36 cellular contexts compared by ENCODE assay signal in the genomic region with DNA sequence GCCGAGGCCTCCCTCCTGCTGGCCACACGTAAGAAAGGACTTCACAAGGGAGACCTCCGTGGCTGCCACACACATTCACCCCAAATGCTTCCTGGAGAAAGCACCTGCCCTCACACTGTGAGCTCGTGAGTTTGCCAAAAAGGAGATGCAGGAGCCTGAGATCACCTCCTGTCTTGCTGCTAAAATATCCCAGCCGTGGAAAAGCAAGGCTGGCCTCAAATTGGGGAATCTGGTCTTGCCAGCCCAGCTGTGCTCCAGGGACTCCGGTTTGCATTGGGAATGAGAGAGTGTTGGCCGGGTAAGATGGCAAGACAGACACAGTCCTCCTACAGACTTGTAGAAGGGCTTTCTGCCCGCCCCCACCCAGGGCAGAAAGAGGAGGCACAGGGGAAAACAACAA. TPM values are rescaled to one million over a fixed set of nuclear protein-coding genes. Genes with fewer than 3 reads are reported as not detected.
"Had no signal": no experiment of that assay in that cellular context is flagged by ENCODE, and none has a peak within 500 bp of the region (broad histone marks: within the 10 kb centered on the region; RNA-seq: fewer than 3 reads in every experiment).

No MANE protein-coding gene starts in this region.

- ATAC-seq: activated CD4-positive, alpha-beta T cell treated with anti-CD3 and anti-CD28 coated beads for 36 hours; activated CD8-positive, alpha-beta memory T cell treated with anti-CD3 and anti-CD28 coated beads, Interleukin-2, amount 10 ng/mL, durations not matched to agents 7 days and 5 days; activated CD8-positive, alpha-beta T cell treated with anti-CD3 and anti-CD28 coated beads, Interleukin-2, amount 10 ng/mL, durations not matched to agents 7 days and 5 days; activated T-cell treated with anti-CD3 and anti-CD28 coated beads, Interleukin-2, amount 50 U/mL, for 72 hours; effector memory CD8-positive, alpha-beta T cell; foreskin keratinocyte; gastrocnemius medialis; heart right ventricle; T-helper 17 cell had no signal

- H3K9me3 ChIP-seq: breast epithelium, esophagus muscularis mucosa, gastrocnemius medialis, heart right ventricle had no signal

- H3K4me3 Mint-ChIP-seq: activated B cell treated with CpG ODN at 0.5 μM for 24 hours; activated CD4-positive, alpha-beta memory T cell treated with anti-CD3 and anti-CD28 coated beads for 36 hours; activated CD4-positive, alpha-beta T cell treated with anti-CD3 and anti-CD28 coated beads for 36 hours; activated CD4-positive, alpha-beta T cell treated with anti-CD3 and anti-CD28 coated beads, Interleukin-2, amount 10 ng/mL, durations not matched to agents 24 days and 14 days; activated CD8-positive, alpha-beta memory T cell treated with anti-CD3 and anti-CD28 coated beads, Interleukin-2, amount 10 ng/mL, durations not matched to agents 7 days and 5 days; activated CD8-positive, alpha-beta T cell treated with anti-CD3 and anti-CD28 coated beads, Interleukin-2, amount 10 ng/mL, durations not matched to agents 7 days and 5 days; activated naive CD8-positive, alpha-beta T cell; activated T-cell treated with anti-CD3 and anti-CD28 coated beads, Interleukin-2, amount 50 U/mL, for 72 hours; brain; dendritic cell treated with granulocyte-macrophage colony-stimulating factor and Interleukin-4, amounts not matched to agents 40 ng/mL and 50 ng/mL, for 4 days; effector memory CD8-positive, alpha-beta T cell; T-helper 17 cell; T-helper 2 cell treated with Interferon-gamma antibody and Interleukin-4, amounts not matched to agents 5 μg/mL and 100 μg/mL, for 36 hours had no signal

- H3K4me2 ChIP-seq: hepatocyte had no signal

- H3K27ac ChIP-seq: breast epithelium, cardiac muscle cell, coronary artery, esophagus muscularis mucosa, foreskin keratinocyte, gastrocnemius medialis, heart right ventricle, hepatocyte, WERI-Rb-1 had no signal

- H3K27ac Mint-ChIP-seq: activated B cell treated with CpG ODN at 0.5 μM for 24 hours; activated CD4-positive, alpha-beta memory T cell treated with anti-CD3 and anti-CD28 coated beads for 36 hours; activated CD4-positive, alpha-beta T cell treated with anti-CD3 and anti-CD28 coated beads for 36 hours; activated CD4-positive, alpha-beta T cell treated with anti-CD3 and anti-CD28 coated beads, Interleukin-2, amount 10 ng/mL, durations not matched to agents 24 days and 14 days; activated CD8-positive, alpha-beta memory T cell treated with anti-CD3 and anti-CD28 coated beads, Interleukin-2, amount 10 ng/mL, durations not matched to agents 7 days and 5 days; activated CD8-positive, alpha-beta T cell treated with anti-CD3 and anti-CD28 coated beads, Interleukin-2, amount 10 ng/mL, durations not matched to agents 7 days and 5 days; activated naive CD8-positive, alpha-beta T cell; activated T-cell treated with anti-CD3 and anti-CD28 coated beads, Interleukin-2, amount 50 U/mL, for 72 hours; dendritic cell treated with granulocyte-macrophage colony-stimulating factor and Interleukin-4, amounts not matched to agents 40 ng/mL and 50 ng/mL, for 4 days; effector memory CD8-positive, alpha-beta T cell; T-helper 17 cell; T-helper 2 cell treated with Interferon-gamma antibody and Interleukin-4, amounts not matched to agents 5 μg/mL and 100 μg/mL, for 36 hours had no signal

- DNase-seq: activated B cell treated with CpG ODN at 0.5 μM for 24 hours; activated CD4-positive, alpha-beta memory T cell treated with anti-CD3 and anti-CD28 coated beads for 36 hours; activated CD4-positive, alpha-beta T cell treated with anti-CD3 and anti-CD28 coated beads for 36 hours; activated CD4-positive, alpha-beta T cell treated with anti-CD3 and anti-CD28 coated beads, Interleukin-2, amount 10 ng/mL, durations not matched to agents 24 days and 14 days; activated CD4-positive, CD25-positive, alpha-beta regulatory T cell treated with anti-CD3 and anti-CD28 coated beads, Interleukin-2, amount 50 U/mL, for 72 hours; activated CD8-positive, alpha-beta memory T cell treated with anti-CD3 and anti-CD28 coated beads, Interleukin-2, amount 10 ng/mL, durations not matched to agents 7 days and 5 days; activated CD8-positive, alpha-beta memory T cell treated with anti-CD3 and anti-CD28 coated beads, Interleukin-2, amount 50 U/mL, for 4 hours; activated CD8-positive, alpha-beta T cell treated with anti-CD3 and anti-CD28 coated beads, Interleukin-2, amount 10 ng/mL, durations not matched to agents 7 days and 5 days; activated gamma-delta T cell treated with Interleukin-2 at 50 U/mL for 16 hours; activated naive CD4-positive, alpha-beta T cell treated with anti-CD3 and anti-CD28 coated beads, Interleukin-2, amount 50 U/mL, for 16 hours; activated naive CD4-positive, alpha-beta T cell treated with Interleukin-2 at 50 U/mL for 16 hours; activated T-cell treated with anti-CD3 and anti-CD28 coated beads, Interleukin-2, amount 50 U/mL, for 1 hour; activated T-cell treated with anti-CD3 and anti-CD28 coated beads, Interleukin-2, amount 50 U/mL, for 72 hours; amniotic stem cell; aorta; central memory CD4-positive, alpha-beta T cell; effector CD4-positive, alpha-beta T cell; effector memory CD8-positive, alpha-beta T cell; erythroblast; foreskin keratinocyte; gastrocnemius medialis; heart right ventricle; T-helper 1 cell; T-helper 17 cell; T1000; WERI-Rb-1 had no signal

- H3K4me1 Mint-ChIP-seq: activated B cell treated with CpG ODN at 0.5 μM for 24 hours; activated CD4-positive, alpha-beta T cell treated with anti-CD3 and anti-CD28 coated beads for 36 hours; activated CD4-positive, alpha-beta T cell treated with anti-CD3 and anti-CD28 coated beads, Interleukin-2, amount 10 ng/mL, durations not matched to agents 24 days and 14 days; activated CD8-positive, alpha-beta memory T cell treated with anti-CD3 and anti-CD28 coated beads, Interleukin-2, amount 10 ng/mL, durations not matched to agents 7 days and 5 days; T-helper 17 cell had no signal

- H3K9me3 Mint-ChIP-seq: activated B cell treated with CpG ODN at 0.5 μM for 24 hours; activated CD4-positive, alpha-beta memory T cell treated with anti-CD3 and anti-CD28 coated beads for 36 hours; activated CD4-positive, alpha-beta T cell treated with anti-CD3 and anti-CD28 coated beads, Interleukin-2, amount 10 ng/mL, durations not matched to agents 24 days and 14 days; activated T-cell treated with anti-CD3 and anti-CD28 coated beads, Interleukin-2, amount 50 U/mL, for 72 hours; dendritic cell treated with granulocyte-macrophage colony-stimulating factor and Interleukin-4, amounts not matched to agents 40 ng/mL and 50 ng/mL, for 4 days; effector memory CD8-positive, alpha-beta T cell; T-helper 2 cell treated with Interferon-gamma antibody and Interleukin-4, amounts not matched to agents 5 μg/mL and 100 μg/mL, for 36 hours had no signal

- H3K4me1 ChIP-seq: breast epithelium, foreskin keratinocyte, gastrocnemius medialis, heart right ventricle had no signal

- H3K36me3 Mint-ChIP-seq: activated CD4-positive, alpha-beta memory T cell treated with anti-CD3 and anti-CD28 coated beads for 36 hours; activated CD8-positive, alpha-beta memory T cell treated with anti-CD3 and anti-CD28 coated beads, Interleukin-2, amount 10 ng/mL, durations not matched to agents 7 days and 5 days; activated naive CD8-positive, alpha-beta T cell; brain had no signal

- H3K36me3 ChIP-seq: breast epithelium, cardiac muscle cell, esophagus muscularis mucosa, gastrocnemius medialis, heart right ventricle had no signal

- H3K4me3 ChIP-seq: breast epithelium, cardiac muscle cell, coronary artery, esophagus muscularis mucosa, gastrocnemius medialis, heart right ventricle, hepatocyte had no signal

RNA-seq across cellular contexts. Expression of a gene that starts 13.8 kb away (rescaled TPM):
- total RNA-seq: activated CD4-positive, alpha-beta memory T cell treated with anti-CD3 and anti-CD28 coated beads for 36 hours; activated CD4-positive, alpha-beta T cell treated with anti-CD3 and anti-CD28 coated beads, Interleukin-2, amount 10 ng/mL, durations not matched to agents 24 days and 14 days; activated CD8-positive, alpha-beta memory T cell treated with anti-CD3 and anti-CD28 coated beads for 36 hours; activated CD8-positive, alpha-beta memory T cell treated with anti-CD3 and anti-CD28 coated beads, Interleukin-2, amount 10 ng/mL, durations not matched to agents 7 days and 5 days; activated CD8-positive, alpha-beta T cell treated with anti-CD3 and anti-CD28 coated beads, Interleukin-2, amount 10 ng/mL, durations not matched to agents 7 days and 5 days; breast epithelium; foreskin keratinocyte; gastrocnemius medialis; heart right ventricle; hepatocyte had no signal
